Comparison of ENCODE assay signal across 1 cellular context in genomic region chr1:37471345-37472231, GRCh38.
TF ChIP-seq lines count a peak whose summit lies in the region.

No MANE protein-coding gene starts in this region.

TF ChIP-seq in SK-N-SH, 30 proteins besides CTCF, POLR2A, EP300 and RAD21 (continued from another document):
- 0 out of 2 replicates have a peak, but pooled peaks have one; percentile 27 for TF ChIP-seq REST (IDR thresholded peaks at IDR 0.05; ENCODE audit: low read depth, low read length)
- TF ChIP-seq MAX (IDR thresholded peaks at IDR 0.05; ENCODE audit: low read depth): peak; percentile 72; the same call in 1 of the 2 replicates
- TF ChIP-seq, protein P1, sequence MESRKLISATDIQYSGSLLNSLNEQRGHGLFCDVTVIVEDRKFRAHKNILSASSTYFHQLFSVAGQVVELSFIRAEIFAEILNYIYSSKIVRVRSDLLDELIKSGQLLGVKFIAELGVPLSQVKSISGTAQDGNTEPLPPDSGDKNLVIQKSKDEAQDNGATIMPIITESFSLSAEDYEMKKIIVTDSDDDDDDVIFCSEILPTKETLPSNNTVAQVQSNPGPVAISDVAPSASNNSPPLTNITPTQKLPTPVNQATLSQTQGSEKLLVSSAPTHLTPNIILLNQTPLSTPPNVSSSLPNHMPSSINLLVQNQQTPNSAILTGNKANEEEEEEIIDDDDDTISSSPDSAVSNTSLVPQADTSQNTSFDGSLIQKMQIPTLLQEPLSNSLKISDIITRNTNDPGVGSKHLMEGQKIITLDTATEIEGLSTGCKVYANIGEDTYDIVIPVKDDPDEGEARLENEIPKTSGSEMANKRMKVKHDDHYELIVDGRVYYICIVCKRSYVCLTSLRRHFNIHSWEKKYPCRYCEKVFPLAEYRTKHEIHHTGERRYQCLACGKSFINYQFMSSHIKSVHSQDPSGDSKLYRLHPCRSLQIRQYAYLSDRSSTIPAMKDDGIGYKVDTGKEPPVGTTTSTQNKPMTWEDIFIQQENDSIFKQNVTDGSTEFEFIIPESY (IDR thresholded peaks at IDR 0.05; ENCODE audit: borderline replicate concordance, low read depth): no peak
TF ChIP-seq in SK-N-SH: peak in this region for 10.
